In the genomic region with DNA sequence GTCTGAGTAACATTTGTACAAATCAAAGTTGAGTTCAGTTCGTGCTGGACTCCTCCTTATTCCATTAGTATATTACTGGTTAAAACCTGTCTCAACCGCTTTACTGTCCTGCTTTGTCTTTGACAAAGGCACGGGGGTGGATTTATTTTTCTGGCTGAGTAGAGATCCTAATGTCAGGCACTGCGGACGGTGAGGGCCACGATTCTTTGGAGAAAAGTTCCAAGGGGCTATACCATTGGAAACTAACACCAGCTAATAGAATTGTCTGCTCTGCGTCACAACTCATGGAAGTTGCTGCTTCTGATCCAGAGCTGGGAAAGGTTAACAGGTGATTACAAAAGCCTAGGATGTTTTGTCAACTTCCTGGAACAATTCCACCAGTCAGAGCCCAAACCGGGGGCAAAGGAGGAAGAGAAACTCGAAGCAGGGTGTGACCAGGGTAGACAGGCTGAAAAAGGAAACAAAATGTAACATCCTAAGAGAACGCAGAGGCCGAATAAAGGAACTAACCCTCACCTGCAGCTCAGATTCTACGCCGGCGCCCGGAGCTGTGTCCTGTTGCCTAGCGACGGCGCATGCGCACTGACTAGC, we compare ENCODE assay signal across 8 cellular contexts. TPM values are rescaled to one million over a fixed set of nuclear protein-coding genes. Genes with fewer than 3 reads are reported as not detected.
DNase-seq lines count a peak whose midpoint lies in the region; ATAC-seq, FAIRE-seq and TF ChIP-seq lines count a peak whose summit lies in the region.

No MANE protein-coding gene starts in this region.

- DNase-seq in AG09309 (ENCODE audit: low read depth) (no peak), GM12878 (ENCODE audit: low read depth, low spot score) (no peak), lung (ENCODE audit: low spot score) (no peak), vagina (ENCODE audit: extremely low spot score in 2 of 2) (no peak), NCI-H524 (lab: John Stamatoyannopoulos, UW) (no peak)
- DNase-seq in activated CD4-positive, alpha-beta T cell treated with anti-CD3 and anti-CD28 coated beads, Interleukin-2, amount 50 U/mL, for 1 hour, result no peak

- TF ChIP-seq EP300 in GM12878 (IDR thresholded peaks at IDR 0.05; ENCODE audit: borderline replicate concordance in 1 of 2, control insufficient read depth in 1 of 2, low read depth in 2 of 2, low read length in 2 of 2), result no peak

- no peak for TF ChIP-seq RAD21 in GM12878 (IDR thresholded peaks at IDR 0.05; ENCODE audit: insufficient read depth, low read depth, low read length)

- peaks cover 1% of the 10 kb centered on the region for H3K27me3 Mint-ChIP-seq in IgD-negative memory B cell

- TF ChIP-seq POLR2A in GM12878 (IDR thresholded peaks at IDR 0.05; ENCODE audit: low read depth, low read length) (no peak), vagina (IDR thresholded peaks at IDR 0.05) (no peak)

- 18% methylated on average over 19 of the region's 19 CpGs for WGBS in GM12878 (ENCODE audit: insufficient coverage, insufficient replicate concordance, low lambda C conversion rate, missing lambda C conversion rate)
- 9 to 13% methylated on average over 19 of the region's 19 CpGs for WGBS in lung, 2 donors

- H3K36me3 Mint-ChIP-seq in IgD-negative memory B cell, result peaks cover 4% of the 10 kb centered on the region

- peak overlapping the region; percentile 94 for H2AFZ ChIP-seq in GM12878 (ENCODE audit: control insufficient read depth, low read depth, low read length)

- no peaks in the 10 kb centered on the region for H3K79me2 ChIP-seq in GM12878 (ENCODE audit: control insufficient read depth, insufficient read depth, low read length)

- H3K4me2 ChIP-seq in GM12878 (ENCODE audit: control insufficient read depth, insufficient read depth), result peak overlapping the region; percentile 93

- H3K4me1 Mint-ChIP-seq in IgD-negative memory B cell, result peaks cover 24 to 28% (median 26%) of the 10 kb centered on the region in 3 donors

- H3K4me1 ChIP-seq in GM12878 (ENCODE audit: control insufficient read depth, insufficient read depth, low read length) (peaks cover 3% of the 10 kb centered on the region; the same call in 1 of the 2 replicates), lung (ENCODE audit: control insufficient read depth in 2 of 2, insufficient read depth in 2 of 2, low read length in 2 of 2) (peaks cover 3 to 6% of the 10 kb centered on the region in 2 donors), vagina (no peaks in the 10 kb centered on the region)

- H3K36me3 ChIP-seq in GM12878 (ENCODE audit: control insufficient read depth in 2 of 2, insufficient read depth in 2 of 2, low read length in 1 of 2) (no peaks in the 10 kb centered on the region), lung (ENCODE audit: control insufficient read depth in 2 of 2, insufficient read depth in 2 of 2, low read length in 2 of 2) (no peaks in the 10 kb centered on the region), vagina (no peaks in the 10 kb centered on the region)

- H3K27ac ChIP-seq in GM12878 (ENCODE audit: control insufficient read depth, insufficient read depth), result peak overlapping the region; percentile 91
- peak overlapping the region in 1 of 2 donors; percentile 96 for H3K27ac ChIP-seq in lung (ENCODE audit: low read depth in 1 of 2, low read length in 1 of 2)
- H3K27ac ChIP-seq in vagina, result peak overlapping the region; percentile 42

- SMC1A ChIA-PET in GM12878 (lab: Charles Lee; ENCODE audit: uncharacterized antibody, unreplicated experiment), result interaction anchor here (0.6 to 3.1 kb wide), 19 partner anchors 9 to 530 kb away, joined by 3 to 162 read pairs (median 5); a partner anchor contains a TSS

- in situ Hi-C loops in GM12878 (cut with MboI), result no loop called here

- H3K27ac Mint-ChIP-seq in IgD-negative memory B cell, result peak overlapping the region; percentile 98 to 100 (median 99)

- CTCF ChIA-PET in GM12878 (lab: Yijun Ruan, JAX), result interaction anchor here (0.6 to 12.8 kb wide), 22 partner anchors 9 to 409 kb away, joined by 3 to 312 read pairs (median 6); a partner anchor contains a TSS

- ATAC-seq in GM19043 (IDR thresholded peaks at IDR 0.05; ENCODE audit: low read depth, unreplicated experiment) (peak; percentile 87), GM12878 (peak; percentile 1; the same call in 2 of the 3 replicates), lung (ENCODE audit: insufficient read depth, low FRiP score) (no peak)

- H3K27me3 ChIP-seq in GM12878 (replicated peaks in 1 of 2; ENCODE audit: control insufficient read depth in 2 of 2, insufficient read depth in 2 of 2, low read length in 1 of 2) (no peaks in the 10 kb centered on the region), lung (ENCODE audit: control insufficient read depth, insufficient read depth) (no peaks in the 10 kb centered on the region), vagina (no peaks in the 10 kb centered on the region)

- H3K9me3 ChIP-seq in GM12878 (replicated peaks; ENCODE audit: control insufficient read depth, insufficient read depth, low read length) (peaks cover 2% of the 10 kb centered on the region; the same call in 2 of the 3 replicates), lung (ENCODE audit: control insufficient read depth in 2 of 2, insufficient read depth in 1 of 2, low read length in 1 of 2) (peaks cover 0 to 4% of the 10 kb centered on the region in 2 donors), vagina (no peaks in the 10 kb centered on the region)

- TF ChIP-seq CTCF in AG09309 (IDR thresholded peaks at IDR 0.05; ENCODE audit: control insufficient read depth, insufficient read depth, low read depth, low read length, missing control alignments), result no peak
- TF ChIP-seq CTCF in GM12878 (IDR thresholded peaks at IDR 0.05 in 2 of 3, conservative IDR thresholded peaks at IDR 0.05 in 1 of 3; ENCODE audit: control insufficient read depth in 2 of 3, extremely low read depth in 1 of 3, insufficient read depth in 1 of 3, low read depth in 3 of 3, low read length in 3 of 3), result no peak
- TF ChIP-seq CTCF in lung (IDR thresholded peaks at IDR 0.05; ENCODE audit: control extremely low read depth, extremely low read depth), result no peak
- no peak for TF ChIP-seq CTCF in vagina (IDR thresholded peaks at IDR 0.05)

- peaks cover 0 to 10% (median 0%) of the 10 kb centered on the region in 3 donors for H3K9me3 Mint-ChIP-seq in IgD-negative memory B cell

- no peaks in the 10 kb centered on the region for H4K20me1 ChIP-seq in GM12878 (ENCODE audit: control insufficient read depth, insufficient read depth)

- peak; percentile 92 for FAIRE-seq in GM12878 (lab: Jason Lieb, UNC)

- peak overlapping the region; percentile 92 to 95 (median 94) for H3K4me3 Mint-ChIP-seq in IgD-negative memory B cell

- RAD21 ChIA-PET in GM12878 (lab: Charles Lee; ENCODE audit: unreplicated experiment), result interaction anchor here (0.7 to 6.4 kb wide), 21 partner anchors 9 to 560 kb away, joined by 3 to 213 read pairs (median 4); a partner anchor contains a TSS

- POLR2A ChIA-PET in GM12878 (lab: Charles Lee), result interaction anchor here (0.6 to 2.4 kb wide), 8 partner anchors 12 to 1047 kb away, joined by 3 to 16 read pairs (median 4); a partner anchor contains a TSS

- H3K4me3 ChIP-seq in AG09309 (ENCODE audit: control insufficient read depth, low read depth, low read length), result peak overlapping the region; percentile 67
- H3K4me3 ChIP-seq in GM12878, result peak overlapping the region; percentile 76
- H3K4me3 ChIP-seq in lung, result peak overlapping the region; percentile 58
- H3K4me3 ChIP-seq in vagina, result peak overlapping the region; percentile 49 to 56

- intact Hi-C loops in GM12878 (cut with micrococcal nuclease; ENCODE audit: unreplicated experiment), result loop anchor here (2.0 to 10.0 kb wide), 2 partner anchors 182 to 320 kb away; a partner anchor contains a TSS
- intact Hi-C loops in vagina (cut with DNase I), result no loop called here

- peak overlapping the region; percentile 81 for H3K9ac ChIP-seq in GM12878 (ENCODE audit: control insufficient read depth, insufficient read depth, low read length)

- BruUV-seq in GM12878 (replicated peaks; lab: Mats Ljungman, UMichigan), result TSS peak; percentile 91

RNA-seq across cellular contexts. Expression of a gene that starts 12.4 kb away (rescaled TPM):
- polyA plus RNA-seq in IgD-negative memory B cell (not detected), GM12878 (2011; rRNA removed) (not detected in 2 replicates), GM12878 (2014; fragmentation: Illumina TruSeq; extraction: Trizol) (0.01 TPM in 1 of 2 replicates, not detected in the other), GM12878 (2014; fragmentation: Nextera tagmentation; extraction: Ambion mirVana) (under 1 TPM; 0.06 to 0.11 TPM), GM12878 (2014; rRNA removed) (not detected in 2 replicates), GM12878 (2016; fragmentation: Nextera tagmentation; extraction: Ambion mirVana) (under 1 TPM in 1 of 2 experiments, not detected in 1; 0.19 TPM), lung (under 1 TPM; 0.14 to 0.26 TPM)
- total RNA-seq in GM12878 (2013; cell fraction: nucleolus; rRNA removed), result not detected in 2 replicates
- total RNA-seq in GM12878 (2014; rRNA removed) (0.05 TPM in 1 of 2 replicates, not detected in the other), GM12878 (2014; rRNA removed; fragmentation: Illumina TruSeq; extraction: Trizol) (0.04 TPM in 1 of 2 replicates, not detected in the other), GM12878 (2021) (0.44 and 0.51 TPM in 2 replicates), lung (under 1 TPM in 1 of 2 donors, not detected in 1; 0.74 TPM), vagina (not detected)
- not detected for polyA plus RNA-seq in GM12878 (2011; ENCODE audit: low read depth)
- not detected in 2 replicates for polyA plus RNA-seq in GM12878 (2011; cell fraction: cytosol; rRNA removed)
- polyA plus RNA-seq in GM12878 (2011; cell fraction: nucleus; rRNA removed), result not detected in 2 replicates
- polyA plus RNA-seq in GM12878 (2012), result 0.05 and 0.06 TPM in 2 replicates
- polyA minus RNA-seq in GM12878 (2011; rRNA and poly(A)+ RNA removed), result not detected in 2 replicates
- not detected in 2 replicates for polyA minus RNA-seq in GM12878 (2011; cell fraction: cytosol; rRNA and poly(A)+ RNA removed)
- polyA minus RNA-seq in GM12878 (2011; cell fraction: nucleus; rRNA and poly(A)+ RNA removed), result not detected in 2 replicates

RNA-seq across cellular contexts. Expression of a gene that starts 38.2 kb away (rescaled TPM):
- polyA plus RNA-seq in IgD-negative memory B cell (not detected), GM12878 (2011; rRNA removed) (0.09 and 0.10 TPM in 2 replicates), GM12878 (2014; fragmentation: Illumina TruSeq; extraction: Trizol) (0.57 and 0.60 TPM in 2 replicates), GM12878 (2014; fragmentation: Nextera tagmentation; extraction: Ambion mirVana) (1 to 10 TPM in 1 of 2 experiments, under 1 TPM in 1; 0.60 to 1.4 TPM), GM12878 (2014; rRNA removed) (0.50 and 0.81 TPM in 2 replicates), GM12878 (2016; fragmentation: Nextera tagmentation; extraction: Ambion mirVana) (1 to 10 TPM; 1.2 to 1.7 TPM), lung (under 1 TPM; 0.28 to 0.92 TPM)
- 0.54 and 0.83 TPM in 2 replicates for total RNA-seq in GM12878 (2013; cell fraction: nucleolus; rRNA removed)
- total RNA-seq in GM12878 (2014; rRNA removed) (0.90 and 1.0 TPM in 2 replicates), GM12878 (2014; rRNA removed; fragmentation: Illumina TruSeq; extraction: Trizol) (0.55 and 0.67 TPM in 2 replicates), GM12878 (2021) (0.82 and 1.1 TPM in 2 replicates), lung (under 1 TPM; 0.43 to 0.95 TPM), vagina (not detected)
- 0.33 TPM for polyA plus RNA-seq in GM12878 (2011; ENCODE audit: low read depth)
- polyA plus RNA-seq in GM12878 (2011; cell fraction: cytosol; rRNA removed), result 0.12 TPM in 2 replicates
- polyA plus RNA-seq in GM12878 (2011; cell fraction: nucleus; rRNA removed), result 0.09 and 0.10 TPM in 2 replicates
- polyA plus RNA-seq in GM12878 (2012), result 0.39 and 0.79 TPM in 2 replicates
- polyA minus RNA-seq in GM12878 (2011; rRNA and poly(A)+ RNA removed), result 0.26 TPM in 1 of 2 replicates, not detected in the other
- polyA minus RNA-seq in GM12878 (2011; cell fraction: cytosol; rRNA and poly(A)+ RNA removed), result not detected in 2 replicates
- not detected in 2 replicates for polyA minus RNA-seq in GM12878 (2011; cell fraction: nucleus; rRNA and poly(A)+ RNA removed)
